In genomic region chr7:133568544-133568943, GRCh38 we compare ENCODE assay signal across 27 cellular contexts.
DNase-seq lines count a peak whose midpoint lies in the region; ATAC-seq, FAIRE-seq and TF ChIP-seq lines count a peak whose summit lies in the region.
"Had no signal": no experiment of that assay in that cellular context is flagged by ENCODE, and none has a peak within 500 bp of the region (broad histone marks: within the 10 kb centered on the region; RNA-seq: fewer than 3 reads in every experiment).

No MANE protein-coding gene starts in this region.

- H3K36me3 ChIP-seq in astrocyte (ENCODE audit: insufficient read depth, low read length) (no peaks in the 10 kb centered on the region), skeletal muscle satellite cell (ENCODE audit: insufficient read depth, low read length) (no peaks in the 10 kb centered on the region), BE2C (no peaks in the 10 kb centered on the region), left lung (no peaks in the 10 kb centered on the region)
- H3K36me3 ChIP-seq: SJSA1 had no signal

- ATAC-seq in HG03469 (IDR thresholded peaks at IDR 0.05; ENCODE audit: unreplicated experiment) (no peak), left lung (no peak)
- ATAC-seq: HCT116, HepG2 had no signal

- TF ChIP-seq CTCF in astrocyte (IDR thresholded peaks at IDR 0.05; ENCODE audit: insufficient read depth, low read depth, low read length): no peak
- no peak for TF ChIP-seq CTCF in choroid plexus epithelial cell (conservative IDR thresholded peaks at IDR 0.05; ENCODE audit: low read depth, low read length)
- no peak for TF ChIP-seq CTCF in BE2C (IDR thresholded peaks at IDR 0.05; ENCODE audit: low read depth, low read length)
- no peak for TF ChIP-seq CTCF in left lung (IDR thresholded peaks at IDR 0.05)

- peak; percentile 6 for FAIRE-seq in H54 (lab: Jason Lieb, UNC)
- FAIRE-seq in astrocyte (lab: Jason Lieb, UNC): no peak
- FAIRE-seq: GM12892, H1, HepG2 had no signal

- DNase-seq in H54 (ENCODE audit: insufficient read length, low spot score) (no peak), astrocyte (ENCODE audit: low read depth) (peak; percentile 9), choroid plexus epithelial cell (ENCODE audit: low read depth) (peak; percentile 18), BE2C (no peak), left lung (no peak)
- DNase-seq: CD8-positive, alpha-beta memory T cell; DMS 273 treated with DMSO at 0.1 percent for 48 hours; DMS79; GF-D8; KBM-7; MV-4-11; NCI-H1105; NCI-H1436 treated with DMSO at 0.1 percent for 48 hours; NCI-H187 treated with DMSO at 0.1 percent for 48 hours; NCI-H2107; NCI-H524; NCI-H774; Right ventricle myocardium superior had no signal

- H3K4me3 Mint-ChIP-seq in astrocyte (ENCODE audit: unreplicated experiment): no peak overlapping the region
- H3K4me3 Mint-ChIP-seq: B cell; CD14-positive monocyte; CD8-positive, alpha-beta memory T cell had no signal

- no peak for TF ChIP-seq POLR2A in H54 (IDR thresholded peaks at IDR 0.05; ENCODE audit: low read depth, low read length)

- peaks cover 14% of the 10 kb centered on the region for H3K4me1 Mint-ChIP-seq in astrocyte (ENCODE audit: low read depth, unreplicated experiment)
- H3K4me1 Mint-ChIP-seq: B cell had no signal

- H3K27me3 ChIP-seq in astrocyte (ENCODE audit: insufficient read depth, low read length): no peaks in the 10 kb centered on the region
- H3K27me3 ChIP-seq in skeletal muscle satellite cell (ENCODE audit: control insufficient read depth, insufficient read depth, low read length): no peaks in the 10 kb centered on the region
- no peaks in the 10 kb centered on the region for H3K27me3 ChIP-seq in BE2C
- no peaks in the 10 kb centered on the region for H3K27me3 ChIP-seq in left lung
- H3K27me3 ChIP-seq: SJSA1 had no signal

- no peaks in the 10 kb centered on the region for H3K36me3 Mint-ChIP-seq in astrocyte (ENCODE audit: low read depth, unreplicated experiment)

- H3K9me3 Mint-ChIP-seq in astrocyte (ENCODE audit: unreplicated experiment): no peaks in the 10 kb centered on the region
- H3K9me3 Mint-ChIP-seq: CD14-positive monocyte; CD8-positive, alpha-beta memory T cell had no signal

- H3K9ac ChIP-seq in astrocyte (ENCODE audit: low read length): no peak overlapping the region
- no peak overlapping the region for H3K9ac ChIP-seq in skeletal muscle satellite cell (ENCODE audit: low read depth, low read length)

- H3K4me3 ChIP-seq in astrocyte (ENCODE audit: insufficient read depth, low read depth, low read length) (no peak overlapping the region), choroid plexus epithelial cell (ENCODE audit: low read depth, low read length) (no peak overlapping the region), skeletal muscle satellite cell (ENCODE audit: low read length) (no peak overlapping the region), BE2C (ENCODE audit: low read depth, low read length) (no peak overlapping the region), left lung (no peak overlapping the region)
- H3K4me3 ChIP-seq: SJSA1 had no signal

- no peak overlapping the region for H3K27ac Mint-ChIP-seq in astrocyte (ENCODE audit: unreplicated experiment)
- H3K27ac Mint-ChIP-seq: B cell; CD14-positive monocyte; CD8-positive, alpha-beta memory T cell had no signal

- no peaks in the 10 kb centered on the region for H3K79me2 ChIP-seq in astrocyte (ENCODE audit: insufficient read depth, low read length)

- no peak overlapping the region for H2AFZ ChIP-seq in astrocyte (ENCODE audit: low read depth, low read length)

- H3K4me2 ChIP-seq in astrocyte (ENCODE audit: low read length) (no peak overlapping the region), skeletal muscle satellite cell (ENCODE audit: low read length) (peak overlapping the region; percentile 33)

- intact Hi-C loops in left lung (cut with DNase I): no loop called here

- H3K27ac ChIP-seq in astrocyte (ENCODE audit: low read depth, low read length) (no peak overlapping the region), left lung (no peak overlapping the region)
- H3K27ac ChIP-seq: SJSA1 had no signal

- no peaks in the 10 kb centered on the region for H3K27me3 Mint-ChIP-seq in astrocyte (ENCODE audit: low read depth, unreplicated experiment)
- H3K27me3 Mint-ChIP-seq: B cell; CD8-positive, alpha-beta memory T cell had no signal

- H3K9me3 ChIP-seq in astrocyte (ENCODE audit: insufficient read depth, low read depth, low read length) (no peaks in the 10 kb centered on the region), skeletal muscle satellite cell (replicated peaks; ENCODE audit: low read length) (no peaks in the 10 kb centered on the region), BE2C (no peaks in the 10 kb centered on the region), left lung (no peaks in the 10 kb centered on the region)
- H3K9me3 ChIP-seq: SJSA1 had no signal

- no peaks in the 10 kb centered on the region for H4K20me1 ChIP-seq in astrocyte (ENCODE audit: insufficient read depth, low read length)

- H3K4me1 ChIP-seq in astrocyte (ENCODE audit: insufficient read depth, low read length): peaks cover 5% of the 10 kb centered on the region
- H3K4me1 ChIP-seq in skeletal muscle satellite cell (ENCODE audit: control insufficient read depth, insufficient read depth, low read length): peaks cover 10% of the 10 kb centered on the region
- peaks cover 7% of the 10 kb centered on the region; the same call in 1 of the 2 replicates for H3K4me1 ChIP-seq in BE2C
- H3K4me1 ChIP-seq in left lung: no peaks in the 10 kb centered on the region

Comparison
In these comparisons a context has a peak if more than half of its experiments do, and no peak if none do; other contexts are left out.
1. DNase-seq: peak in astrocyte (single experiment) and choroid plexus epithelial cell (single experiment); none in H54 (single experiment), BE2C (single experiment) and left lung (0 of 2).